Comparison of ENCODE assay signal across 2 cellular contexts in genomic region chr6:109381007-109381746, GRCh38.
TF ChIP-seq lines count a peak whose summit lies in the region.

No MANE protein-coding gene starts in this region.

TF ChIP-seq in H1, 55 proteins besides CTCF, POLR2A, EP300 and RAD21 (continued from another document):
- TF ChIP-seq SIN3A (conservative IDR thresholded peaks at IDR 0.05 in 1 of 2, IDR thresholded peaks at IDR 0.05 in 1 of 2; ENCODE audit: low read depth in 1 of 2, low read length in 2 of 2) = 0 out of 4 replicates have a peak, but pooled peaks of 1 of the 2 experiments have one; percentile 11
TF ChIP-seq in H1: peak in this region for 1.

TF ChIP-seq in neural cell, 6 proteins besides CTCF, POLR2A, EP300 and RAD21 (continued from another document):
- no peak for TF ChIP-seq MXI1 (conservative IDR thresholded peaks at IDR 0.05; ENCODE audit: poor library complexity, severe bottlenecking)
- TF ChIP-seq SMC3 (conservative IDR thresholded peaks at IDR 0.05; ENCODE audit: poor library complexity) = no peak
- no peak for TF ChIP-seq EZH2 (IDR thresholded peaks at IDR 0.05; ENCODE audit: borderline replicate concordance, insufficient read depth, low read length, poor library complexity, severe bottlenecking)
- no peak for TF ChIP-seq REST (IDR thresholded peaks at IDR 0.05; ENCODE audit: borderline replicate concordance)
TF ChIP-seq in neural cell: peak in this region for 0.
